1 cellular context compared by ENCODE assay signal in genomic region chr2:68135448-68136320, GRCh38.
A peak's percentile ranks its signal among the peaks of the same experiment; 100 is the strongest.
TF ChIP-seq lines count a peak whose summit lies in the region.

No MANE protein-coding gene starts in this region.

TF ChIP-seq in K562, 482 proteins besides CTCF, POLR2A, EP300 and RAD21 (continued from another document and continues in another):
- peak; percentile 57; the same call in 1 of the 2 replicates for TF ChIP-seq HMBOX1 (IDR thresholded peaks at IDR 0.05)
- peak; percentile 74 for TF ChIP-seq CREB1 (IDR thresholded peaks at IDR 0.05)
- TF ChIP-seq CREB1 (CRISPR knock-in tag; IDR thresholded peaks at IDR 0.05): no peak
- TF ChIP-seq TRIM24 (IDR thresholded peaks at IDR 0.05): peak; percentile 96 to 97
- TF ChIP-seq TAL1 (IDR thresholded peaks at IDR 0.05): peak; percentile 99
- TF ChIP-seq SMAD4 (CRISPR knock-in tag; conservative IDR thresholded peaks at IDR 0.05): peak; percentile 95
- TF ChIP-seq SMC3 (conservative IDR thresholded peaks at IDR 0.05; ENCODE audit: insufficient read depth, low read depth, low read length): no peak
- TF ChIP-seq STAT5B (CRISPR knock-in tag; IDR thresholded peaks at IDR 0.05): no peak
- TF ChIP-seq MXI1 (IDR thresholded peaks at IDR 0.05; ENCODE audit: low read depth, low read length): peak; percentile 42; the same call in 1 of the 2 replicates
- TF ChIP-seq ZNF197 (CRISPR knock-in tag; IDR thresholded peaks at IDR 0.05; ENCODE audit: low read depth): peak; percentile 92
- TF ChIP-seq SMAD1 (IDR thresholded peaks at IDR 0.05; ENCODE audit: low read depth, low read length, partially characterized antibody): peak; percentile 79
- peak; percentile 73; the same call in 1 of the 2 replicates for TF ChIP-seq GATAD2B (IDR thresholded peaks at IDR 0.05; ENCODE audit: borderline replicate concordance)
- peak; percentile 99 for TF ChIP-seq HDAC2 (IDR thresholded peaks at IDR 0.05)
- peak; percentile 20; the same call in 1 of the 2 replicates for TF ChIP-seq ARID2 (IDR thresholded peaks at IDR 0.05)
- peak; percentile 80; the same call in 1 of the 2 replicates for TF ChIP-seq DMBX1 (CRISPR knock-in tag; IDR thresholded peaks at IDR 0.05; ENCODE audit: borderline replicate concordance)
- TF ChIP-seq ETV1 (tag; conservative IDR thresholded peaks at IDR 0.05; ENCODE audit: low read depth): 0 out of 2 replicates have a peak, but pooled peaks have one; percentile 9
- peak; percentile 100 for TF ChIP-seq ARID1B (IDR thresholded peaks at IDR 0.05)
- TF ChIP-seq HMGN3 (IDR thresholded peaks at IDR 0.05; ENCODE audit: borderline replicate concordance, extremely low read depth, insufficient read length, low read depth, low read length): peak; percentile 66
- peak; percentile 91 for TF ChIP-seq NCOA4 (IDR thresholded peaks at IDR 0.05; ENCODE audit: partially characterized antibody)
- TF ChIP-seq PML (IDR thresholded peaks at IDR 0.05; ENCODE audit: low read length): peak; percentile 99
- TF ChIP-seq ZNF766 (CRISPR knock-in tag; conservative IDR thresholded peaks at IDR 0.05): peak; percentile 93
- TF ChIP-seq HDGF (IDR thresholded peaks at IDR 0.05): peak; percentile 86; the same call in 1 of the 2 replicates
- peak; percentile 49; the same call in 1 of the 2 replicates for TF ChIP-seq EHMT2 (IDR thresholded peaks at IDR 0.05)
- peak in 1 of 2 experiments; percentile 82; a peak in 2 of 4 replicates for TF ChIP-seq MLLT1 (IDR thresholded peaks at IDR 0.05)
- TF ChIP-seq ZC3H4 (CRISPR knock-in tag; IDR thresholded peaks at IDR 0.05; ENCODE audit: borderline replicate concordance): no peak
- no peak for TF ChIP-seq ZNF449 (CRISPR knock-in tag; IDR thresholded peaks at IDR 0.05)
- TF ChIP-seq NCOA1 (IDR thresholded peaks at IDR 0.05; ENCODE audit: low read depth): peak; percentile 91
- peak; percentile 85 to 98; a peak in 3 of 4 replicates for TF ChIP-seq ARNT (IDR thresholded peaks at IDR 0.05)
- TF ChIP-seq SMARCA5 (IDR thresholded peaks at IDR 0.05): peak; percentile 93
- TF ChIP-seq MTA1 (IDR thresholded peaks at IDR 0.05; ENCODE audit: borderline replicate concordance): peak; percentile 88
- TF ChIP-seq ZNF274 (IDR thresholded peaks at IDR 0.05; ENCODE audit: borderline replicate concordance, low read depth, low read length): peak; percentile 42; the same call in 1 of the 2 replicates
- TF ChIP-seq NR2C2 (CRISPR knock-in tag; IDR thresholded peaks at IDR 0.05): 0 out of 2 replicates have a peak, but pooled peaks have one; percentile 26
- TF ChIP-seq NR2C2 (tag; IDR thresholded peaks at IDR 0.05): no peak
- peak; percentile 99 for TF ChIP-seq CBFA2T2 (conservative IDR thresholded peaks at IDR 0.05)
- peak; percentile 37; the same call in 1 of the 2 replicates for TF ChIP-seq ILF3 (IDR thresholded peaks at IDR 0.05; ENCODE audit: borderline replicate concordance)
- peak; percentile 86 for TF ChIP-seq VEZF1 (CRISPR knock-in tag; IDR thresholded peaks at IDR 0.05)
- TF ChIP-seq ZFP91 (CRISPR knock-in tag; IDR thresholded peaks at IDR 0.05): no peak
- TF ChIP-seq ESRRA (IDR thresholded peaks at IDR 0.05; ENCODE audit: borderline replicate concordance, low read depth): peak; percentile 63; the same call in 1 of the 2 replicates
- TF ChIP-seq NFATC3 (IDR thresholded peaks at IDR 0.05): peak; percentile 74
- TF ChIP-seq SMARCE1 (IDR thresholded peaks at IDR 0.05): peak; percentile 98
- peak; percentile 92 for TF ChIP-seq POLR2AphosphoS5 (IDR thresholded peaks at IDR 0.05; ENCODE audit: control insufficient read depth, insufficient read depth, low read depth, low read length)
- TF ChIP-seq E2F1 (CRISPR knock-in tag; IDR thresholded peaks at IDR 0.05): no peak
- peak; percentile 91 for TF ChIP-seq KHSRP (IDR thresholded peaks at IDR 0.05)
- peak; percentile 34; the same call in 1 of the 2 replicates for TF ChIP-seq NFE2 (IDR thresholded peaks at IDR 0.05; ENCODE audit: low read depth)
- peak; percentile 46; the same call in 1 of the 2 replicates for TF ChIP-seq CTBP1 (IDR thresholded peaks at IDR 0.05; ENCODE audit: borderline replicate concordance)
- TF ChIP-seq ZKSCAN8 (CRISPR knock-in tag; IDR thresholded peaks at IDR 0.05): peak; percentile 90
- TF ChIP-seq MAZ (CRISPR knock-in tag; conservative IDR thresholded peaks at IDR 0.05 in 1 of 2, IDR thresholded peaks at IDR 0.05 in 1 of 2): peak; percentile 66 to 86
- TF ChIP-seq POU5F1 (IDR thresholded peaks at IDR 0.05; ENCODE audit: borderline replicate concordance, low read depth, low read length, partially characterized antibody): no peak
- TF ChIP-seq ZNF639 (CRISPR knock-in tag; conservative IDR thresholded peaks at IDR 0.05 in 1 of 2, IDR thresholded peaks at IDR 0.05 in 1 of 2): peak in 1 of 2 experiments; percentile 85; a peak in 2 of 4 replicates
- TF ChIP-seq NONO (IDR thresholded peaks at IDR 0.05; ENCODE audit: low read depth in 2 of 2, low read length in 1 of 2): peak in 1 of 2 experiments; percentile 91; a peak in 2 of 4 replicates
- TF ChIP-seq PRPF4 (IDR thresholded peaks at IDR 0.05; ENCODE audit: insufficient read depth, low read depth, low read length, poor library complexity, severe bottlenecking): no peak
- TF ChIP-seq CXXC5 (CRISPR knock-in tag; IDR thresholded peaks at IDR 0.05): peak; percentile 52; the same call in 1 of the 2 replicates
- peak; percentile 98 for TF ChIP-seq ZNF24 (IDR thresholded peaks at IDR 0.05)
- no peak for TF ChIP-seq ARID3B (CRISPR knock-in tag; IDR thresholded peaks at IDR 0.05; ENCODE audit: borderline replicate concordance)
- TF ChIP-seq GTF3C2 (IDR thresholded peaks at IDR 0.05; ENCODE audit: borderline replicate concordance, extremely low read depth, insufficient read length): no peak
- peak; percentile 98 for TF ChIP-seq ADNP (tag; IDR thresholded peaks at IDR 0.05)
